Comparison of ENCODE assay signal across 8 cellular contexts in the genomic region with DNA sequence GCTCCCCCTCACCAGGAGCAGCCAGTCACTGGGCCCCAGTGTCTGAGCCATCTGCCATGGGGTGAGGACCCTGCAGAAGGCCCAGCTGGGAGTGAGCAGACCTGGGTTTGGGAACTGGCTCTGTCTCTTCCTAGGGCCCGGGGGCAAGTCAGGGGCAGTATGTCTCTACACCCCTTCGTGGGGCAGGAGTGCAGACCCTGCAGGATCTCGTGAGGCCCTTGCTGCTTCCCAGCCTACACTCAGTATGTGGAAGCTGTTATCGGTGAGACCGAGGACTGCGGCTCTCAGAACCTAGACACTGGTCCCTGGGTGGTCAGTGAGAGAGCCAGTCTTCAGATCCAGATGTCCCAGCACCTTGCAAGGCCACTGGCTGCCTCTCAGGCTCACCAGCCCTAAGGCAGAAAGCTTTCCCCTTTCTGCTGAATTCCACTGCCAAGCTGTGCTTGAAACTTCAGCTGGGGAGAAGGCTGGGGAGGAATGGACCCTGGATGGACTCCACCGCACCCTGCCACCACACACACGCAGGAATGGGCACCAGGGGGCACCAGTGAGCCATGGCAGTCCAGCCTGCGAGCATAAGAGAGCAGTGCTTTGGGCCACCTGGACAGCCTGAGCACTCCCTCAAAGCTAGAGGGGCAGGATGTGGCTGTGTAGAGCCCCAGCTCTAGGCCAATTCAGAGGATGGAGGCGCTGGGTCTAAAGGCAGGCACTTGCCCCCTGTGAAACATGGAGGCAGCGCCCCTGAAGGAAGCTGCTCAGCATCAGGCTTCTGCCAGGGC. TPM values are rescaled to one million over a fixed set of nuclear protein-coding genes. Genes with fewer than 3 reads are reported as not detected.
A peak's percentile ranks its signal among the peaks of the same experiment; 100 is the strongest.
DNase-seq lines count a peak whose midpoint lies in the region; ATAC-seq and TF ChIP-seq lines count a peak whose summit lies in the region.

No MANE protein-coding gene starts in this region.

- no peak for TF ChIP-seq EP300 in esophagus muscularis mucosa (IDR thresholded peaks at IDR 0.05)

- H3K36me3 ChIP-seq in NT2/D1 (ENCODE audit: insufficient read depth, insufficient read length, low read length) = no peaks in the 10 kb centered on the region
- H3K36me3 ChIP-seq in esophagus muscularis mucosa = no peaks in the 10 kb centered on the region
- H3K36me3 ChIP-seq in naive thymus-derived CD4-positive, alpha-beta T cell (ENCODE audit: control insufficient read depth in 2 of 3, insufficient read depth in 3 of 3, low read length in 3 of 3) = no peaks in the 10 kb centered on the region

- peaks cover 0 to 4% (median 0%) of the 10 kb centered on the region in 5 donors for H3K36me3 Mint-ChIP-seq in naive thymus-derived CD4-positive, alpha-beta T cell
- H3K36me3 Mint-ChIP-seq in stimulated activated effector memory CD8-positive, alpha-beta T cell treated with anti-CD3 and anti-CD28 coated beads, Interleukin-12 subunit alpha, Interleukin-12 subunit beta, amount 100 ng/mL, for 72 hours = no peaks in the 10 kb centered on the region

- TF ChIP-seq POLR2A in esophagus muscularis mucosa (IDR thresholded peaks at IDR 0.05; ENCODE audit: low read depth) = no peak

- intact Hi-C loops in esophagus muscularis mucosa (cut with DNase I) = loop anchor here (1.0 kb wide), 1 partner anchor 43 kb away; no protein-coding TSS in a partner anchor
- intact Hi-C loops in naive thymus-derived CD4-positive, alpha-beta T cell (cut with micrococcal nuclease) = loop anchor here (1.0 to 2.0 kb wide), 3 partner anchors 26 to 68 kb away; partner anchors contain the start of genes RASSF4 (in 1 of the 2) and ZNF22 (in 1 of the 2)

- peaks cover 7% of the 10 kb centered on the region for H3K27me3 ChIP-seq in NT2/D1 (ENCODE audit: insufficient read depth, insufficient read length)
- H3K27me3 ChIP-seq in esophagus muscularis mucosa = no peaks in the 10 kb centered on the region
- no peaks in the 10 kb centered on the region for H3K27me3 ChIP-seq in naive thymus-derived CD4-positive, alpha-beta T cell (ENCODE audit: control insufficient read depth in 2 of 2, insufficient read depth in 2 of 2, low read length in 2 of 2)

- H3K27ac ChIP-seq in esophagus muscularis mucosa (replicated peaks in 1 of 4) = peak overlapping the region in 1 of 4 donors; percentile 12
- no peak overlapping the region for H3K27ac ChIP-seq in naive thymus-derived CD4-positive, alpha-beta T cell (ENCODE audit: low read depth, low read length)

- DNase-seq in COR-L47 (lab: John Stamatoyannopoulos, UW) (peak; percentile 26), NT2/D1 (ENCODE audit: low read depth, low spot score) (peak; percentile 61), activated T-cell treated with anti-CD3 and anti-CD28 coated beads for 1 hour (ENCODE audit: low read depth) (peak; percentile 85), esophagus muscularis mucosa (ENCODE audit: extremely low spot score) (peak; percentile 96)
- DNase-seq in naive thymus-derived CD4-positive, alpha-beta T cell = peak; percentile 55 to 89 (median 72)
- peak; percentile 89 to 94 for DNase-seq in stimulated activated effector memory CD8-positive, alpha-beta T cell treated with anti-CD3 and anti-CD28 coated beads, Interleukin-12 subunit alpha, Interleukin-12 subunit beta, amount 100 ng/mL, for 72 hours (ENCODE audit: low spot score in 2 of 2)

- H3K27me3 Mint-ChIP-seq in naive thymus-derived CD4-positive, alpha-beta T cell = peaks cover 0 to 6% (median 4%) of the 10 kb centered on the region in 5 donors

- peak in 2 of 3 experiments; percentile 91 to 93 for TF ChIP-seq CTCF in esophagus muscularis mucosa (IDR thresholded peaks at IDR 0.05)

- peak overlapping the region; percentile 2 for H3K9ac ChIP-seq in NT2/D1 (ENCODE audit: insufficient read length, low read depth)

- CTCF ChIA-PET in naive thymus-derived CD4-positive, alpha-beta T cell (lab: Charles Lee) = interaction anchor here (0.6 to 3.3 kb wide), 9 partner anchors 19 to 980 kb away, joined by 3 to 24 read pairs (median 4); partner anchors contain the start of genes DEPP1 and ZNF22

- H3K4me3 ChIP-seq in NT2/D1 (ENCODE audit: insufficient read length, low read depth) = no peak overlapping the region
- H3K4me3 ChIP-seq in esophagus muscularis mucosa = no peak overlapping the region
- no peak overlapping the region for H3K4me3 ChIP-seq in naive thymus-derived CD4-positive, alpha-beta T cell (ENCODE audit: low read length)

- no peaks in the 10 kb centered on the region for H3K9me3 ChIP-seq in NT2/D1 (ENCODE audit: insufficient read depth, low read length)
- no peaks in the 10 kb centered on the region for H3K9me3 ChIP-seq in esophagus muscularis mucosa
- H3K9me3 ChIP-seq in naive thymus-derived CD4-positive, alpha-beta T cell (ENCODE audit: control insufficient read depth in 2 of 3, low read length in 3 of 3) = no peaks in the 10 kb centered on the region

- POLR2A ChIA-PET in naive thymus-derived CD4-positive, alpha-beta T cell (lab: Charles Lee) = interaction anchor here (1.1 kb wide), 1 partner anchor 46 kb away, joined by 4 read pairs; the partner anchor contains the start of gene DEPP1

- ATAC-seq in GM19372 (IDR thresholded peaks at IDR 0.05; ENCODE audit: low read depth, unreplicated experiment) = peak; percentile 99
- peak; percentile 96 for ATAC-seq in HG03432 (IDR thresholded peaks at IDR 0.05; ENCODE audit: unreplicated experiment)
- ATAC-seq in naive thymus-derived CD4-positive, alpha-beta T cell = peak; percentile 94
- ATAC-seq in stimulated activated effector memory CD8-positive, alpha-beta T cell treated with anti-CD3 and anti-CD28 coated beads, Interleukin-12 subunit alpha, Interleukin-12 subunit beta, amount 100 ng/mL, for 72 hours = peak; percentile 93

- H3K27ac Mint-ChIP-seq in naive thymus-derived CD4-positive, alpha-beta T cell = no peak overlapping the region
- no peak overlapping the region for H3K27ac Mint-ChIP-seq in stimulated activated effector memory CD8-positive, alpha-beta T cell treated with anti-CD3 and anti-CD28 coated beads, Interleukin-12 subunit alpha, Interleukin-12 subunit beta, amount 100 ng/mL, for 72 hours

- H3K4me1 Mint-ChIP-seq in naive thymus-derived CD4-positive, alpha-beta T cell = peaks cover 7 to 16% (median 11%) of the 10 kb centered on the region in 7 donors
- H3K4me1 Mint-ChIP-seq in stimulated activated effector memory CD8-positive, alpha-beta T cell treated with anti-CD3 and anti-CD28 coated beads, Interleukin-12 subunit alpha, Interleukin-12 subunit beta, amount 100 ng/mL, for 72 hours = peaks cover 5% of the 10 kb centered on the region

- 53% methylated on average over 8 of the region's 11 CpGs for WGBS in esophagus muscularis mucosa

- H3K4me1 ChIP-seq in NT2/D1 (ENCODE audit: insufficient read depth, insufficient read length) (no peaks in the 10 kb centered on the region), esophagus muscularis mucosa (peaks cover 35 to 45% (median 40%) of the 10 kb centered on the region in 4 donors)
- peaks cover 0 to 4% of the 10 kb centered on the region in 2 donors for H3K4me1 ChIP-seq in naive thymus-derived CD4-positive, alpha-beta T cell (ENCODE audit: control insufficient read depth in 2 of 2, insufficient read depth in 2 of 2, low read length in 2 of 2)

- H3K9me3 Mint-ChIP-seq in naive thymus-derived CD4-positive, alpha-beta T cell = peaks cover 0 to 2% (median 0%) of the 10 kb centered on the region in 11 donors
- no peaks in the 10 kb centered on the region for H3K9me3 Mint-ChIP-seq in stimulated activated effector memory CD8-positive, alpha-beta T cell treated with anti-CD3 and anti-CD28 coated beads, Interleukin-12 subunit alpha, Interleukin-12 subunit beta, amount 100 ng/mL, for 72 hours

- H3K4me3 Mint-ChIP-seq in naive thymus-derived CD4-positive, alpha-beta T cell = no peak overlapping the region
- H3K4me3 Mint-ChIP-seq in stimulated activated effector memory CD8-positive, alpha-beta T cell treated with anti-CD3 and anti-CD28 coated beads, Interleukin-12 subunit alpha, Interleukin-12 subunit beta, amount 100 ng/mL, for 72 hours = no peak overlapping the region

RNA-seq across cellular contexts. Expression of gene TMEM72, which starts 21.4 kb away (rescaled TPM):
- total RNA-seq in esophagus muscularis mucosa = not detected
- total RNA-seq in naive thymus-derived CD4-positive, alpha-beta T cell = not detected
- polyA plus RNA-seq in naive thymus-derived CD4-positive, alpha-beta T cell = not detected

RNA-seq across cellular contexts. Expression of gene RASSF4, which starts 27.1 kb away (rescaled TPM):
- 10 to 100 TPM; 27.6 to 41.5 (median 32.7) TPM for total RNA-seq in esophagus muscularis mucosa
- 10 to 100 TPM in 1 of 5 experiments, 1 to 10 TPM in 4; 1.9 to 53.4 (median 3.0) TPM for total RNA-seq in naive thymus-derived CD4-positive, alpha-beta T cell
- 1 to 10 TPM in 1 of 2 donors, under 1 TPM in 1; 0.84 to 1.3 TPM for polyA plus RNA-seq in naive thymus-derived CD4-positive, alpha-beta T cell

RNA-seq across cellular contexts. Expression of gene DEPP1, which starts 46.1 kb away (rescaled TPM):
- total RNA-seq in esophagus muscularis mucosa = 100 to 1,000 TPM in 2 of 4 donors, 10 to 100 TPM in 2; 32.0 to 413 (median 126) TPM
- 1 to 10 TPM in 1 of 5 experiments, under 1 TPM in 3, not detected in 1; 0.24 to 4.0 (median 0.61) TPM for total RNA-seq in naive thymus-derived CD4-positive, alpha-beta T cell
- polyA plus RNA-seq in naive thymus-derived CD4-positive, alpha-beta T cell = under 1 TPM; 0.41 to 0.67 TPM

Comparison
In these comparisons a context has a peak if more than half of its experiments do, and no peak if none do; other contexts are left out.
1. DNase-seq: peak in every context shown above with its lines; median percentile 96 in esophagus muscularis mucosa; 92 in stimulated activated effector memory CD8-positive, alpha-beta T cell treated with anti-CD3 and anti-CD28 coated beads, Interleukin-12 subunit alpha, Interleukin-12 subunit beta, amount 100 ng/mL, for 72 hours; 85 in activated T-cell treated with anti-CD3 and anti-CD28 coated beads for 1 hour; 72 in naive thymus-derived CD4-positive, alpha-beta T cell; 61 in NT2/D1; 26 in COR-L47.
2. RNA of gene DEPP1, which starts 46.1 kb away (total RNA-seq): 32.0 to 413 TPM in esophagus muscularis mucosa; 0.24 to 4.0 TPM in naive thymus-derived CD4-positive, alpha-beta T cell; every median in the first group is over 4 times any median in the second.
3. Peak in every context shown above with its lines, with median percentiles within 50 percentile points of each other: ATAC-seq.